In genomic region chr10:541750-542371, GRCh38 we compare ENCODE assay signal across 10 cellular contexts.
A peak's percentile ranks its signal among the peaks of the same experiment; 100 is the strongest.
DNase-seq lines count a peak whose midpoint lies in the region; ATAC-seq and TF ChIP-seq lines count a peak whose summit lies in the region.
"Had no signal": no experiment of that assay in that cellular context is flagged by ENCODE, and none has a peak within 500 bp of the region (broad histone marks: within the 10 kb centered on the region; RNA-seq: fewer than 3 reads in every experiment).

No MANE protein-coding gene starts in this region.

- H3K9ac ChIP-seq in MM.1S (ENCODE audit: low read length), result no peak overlapping the region

- no peak for TF ChIP-seq POLR2A in erythroblast (IDR thresholded peaks at IDR 0.05; ENCODE audit: low read length)

- ATAC-seq in HG03159 (IDR thresholded peaks at IDR 0.05; ENCODE audit: unreplicated experiment), result peak; percentile 57
- no peak for ATAC-seq in T-helper 17 cell
- ATAC-seq: activated T-helper 17 cell treated with anti-CD3 and anti-CD28 coated beads, Interleukin-2, amount 50 U/mL, for 72 hours had no signal

- TF ChIP-seq CTCF in nephron progenitor cell (IDR thresholded peaks at IDR 0.05) (no peak), MM.1S (IDR thresholded peaks at IDR 0.05; ENCODE audit: low read length) (no peak)

- no peaks in the 10 kb centered on the region for H3K79me2 ChIP-seq in MM.1S (ENCODE audit: low read length)

- DNase-seq in DMS79 (lab: John Stamatoyannopoulos, UW), result peak; percentile 17
- DNase-seq in T-helper 17 cell, result no peak
- no peak for DNase-seq in nephron progenitor cell
- DNase-seq in erythroblast (lab: John Stamatoyannopoulos, UW), result no peak
- no peak for DNase-seq in MM.1S
- no peak for DNase-seq in UCSD-AML1 (lab: John Stamatoyannopoulos, UW; ENCODE audit: unreplicated experiment)
- no peak for DNase-seq in NCI-H446 (lab: John Stamatoyannopoulos, UW)
- DNase-seq: EL had no signal

- no peaks in the 10 kb centered on the region for H3K9me3 Mint-ChIP-seq in nephron progenitor cell
- H3K9me3 Mint-ChIP-seq: activated T-helper 17 cell treated with anti-CD3 and anti-CD28 coated beads, Interleukin-2, amount 50 U/mL, for 72 hours had no signal

- peak overlapping the region; percentile 70 for H3K4me3 Mint-ChIP-seq in T-helper 17 cell
- H3K4me3 Mint-ChIP-seq in nephron progenitor cell, result peak overlapping the region; percentile 37
- H3K4me3 Mint-ChIP-seq: activated T-helper 17 cell treated with anti-CD3 and anti-CD28 coated beads, Interleukin-2, amount 50 U/mL, for 72 hours had no signal

- no peak overlapping the region for H3K27ac ChIP-seq in MM.1S (ENCODE audit: low read length)

- no peak overlapping the region for H2AFZ ChIP-seq in MM.1S (ENCODE audit: low read length)

- no peak overlapping the region for H3K4me2 ChIP-seq in MM.1S (ENCODE audit: low read depth, low read length)

- no peaks in the 10 kb centered on the region for H3K9me2 ChIP-seq in MM.1S (replicated peaks; ENCODE audit: insufficient read depth, low read length)

- H4K20me1 ChIP-seq in MM.1S (ENCODE audit: insufficient read depth, low read length), result no peaks in the 10 kb centered on the region

- H3F3A ChIP-seq in MM.1S (ENCODE audit: insufficient read depth, low read length), result no peaks in the 10 kb centered on the region

- H3K9me3 ChIP-seq in T-helper 17 cell (ENCODE audit: control insufficient read depth, low read length, poor library complexity, severe bottlenecking) (no peaks in the 10 kb centered on the region), MM.1S (replicated peaks; ENCODE audit: insufficient read depth, low read length) (no peaks in the 10 kb centered on the region)

- peaks cover 69% of the 10 kb centered on the region for H3K27me3 Mint-ChIP-seq in T-helper 17 cell
- no peaks in the 10 kb centered on the region for H3K27me3 Mint-ChIP-seq in nephron progenitor cell (ENCODE audit: low read depth, poor library complexity)

- H3K4me3 ChIP-seq in MM.1S (ENCODE audit: low read length), result no peak overlapping the region

- no peaks in the 10 kb centered on the region for H3K4me1 ChIP-seq in MM.1S (ENCODE audit: low read length)

- H3K27me3 ChIP-seq in MM.1S (replicated peaks; ENCODE audit: insufficient read depth, low read length), result no peaks in the 10 kb centered on the region

- H3K27ac Mint-ChIP-seq in T-helper 17 cell, result no peak overlapping the region
- H3K27ac Mint-ChIP-seq in nephron progenitor cell, result peak overlapping the region; percentile 71
- H3K27ac Mint-ChIP-seq: activated T-helper 17 cell treated with anti-CD3 and anti-CD28 coated beads, Interleukin-2, amount 50 U/mL, for 72 hours had no signal

- no peaks in the 10 kb centered on the region for H3K36me3 ChIP-seq in MM.1S (replicated peaks; ENCODE audit: insufficient read depth, low read length)

- peaks cover 3% of the 10 kb centered on the region for H3K36me3 Mint-ChIP-seq in T-helper 17 cell (ENCODE audit: low read depth)
- peaks cover 7% of the 10 kb centered on the region for H3K36me3 Mint-ChIP-seq in nephron progenitor cell (ENCODE audit: low read depth)

- H3K4me1 Mint-ChIP-seq in T-helper 17 cell (peaks cover 11% of the 10 kb centered on the region), nephron progenitor cell (peaks cover 37% of the 10 kb centered on the region)
